ENCODE assay signal across 1 cellular context in genomic region chr3:54836876-54837275, GRCh38.
TF ChIP-seq lines count a peak whose summit lies in the region.

No MANE protein-coding gene starts in this region.

TF ChIP-seq in SK-N-SH, 30 proteins besides CTCF, POLR2A, EP300 and RAD21 (continued from another document):
- TF ChIP-seq REST (IDR thresholded peaks at IDR 0.05; ENCODE audit: low read depth, low read length) (no peak), ZBTB33 (IDR thresholded peaks at IDR 0.05; ENCODE audit: borderline replicate concordance, low read depth) (no peak), MXI1 (IDR thresholded peaks at IDR 0.05; ENCODE audit: low read depth, low read length) (no peak), CHD2 (IDR thresholded peaks at IDR 0.05; ENCODE audit: low read length, partially characterized antibody) (no peak), GATA2 (CRISPR knock-in tag; IDR thresholded peaks at IDR 0.05) (no peak)
TF ChIP-seq in SK-N-SH: peak in this region for 0.
